Comparison of ENCODE assay signal across 29 cellular contexts in the genomic region with DNA sequence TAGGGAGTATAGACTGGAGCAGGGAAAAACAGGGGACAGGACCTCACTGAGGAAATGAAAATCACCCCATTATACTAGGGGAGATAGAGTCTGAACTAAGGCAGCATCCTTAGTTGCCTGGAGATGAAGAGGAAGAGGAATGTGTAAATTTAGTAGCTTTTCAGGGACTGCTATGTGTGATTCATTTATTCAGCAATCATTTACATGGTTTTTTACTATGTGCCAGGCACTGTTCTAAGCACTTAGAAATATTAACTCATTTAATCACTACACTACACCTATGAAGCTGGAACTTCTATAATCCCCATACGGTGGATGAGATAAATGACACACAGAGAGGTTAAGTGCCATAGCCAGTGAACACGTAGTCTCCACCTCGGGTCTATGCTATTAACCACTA.
"Had no signal": no experiment of that assay in that cellular context is flagged by ENCODE, and none has a peak within 500 bp of the region (broad histone marks: within the 10 kb centered on the region; RNA-seq: fewer than 3 reads in every experiment).

No MANE protein-coding gene starts in this region.

- H3K27ac ChIP-seq: brain microvascular endothelial cell, esophagus muscularis mucosa, foreskin keratinocyte, gastrocnemius medialis, WERI-Rb-1 had no signal

- H3K36me3 Mint-ChIP-seq: activated CD4-positive, alpha-beta memory T cell treated with anti-CD3 and anti-CD28 coated beads for 36 hours; activated CD8-positive, alpha-beta memory T cell treated with anti-CD3 and anti-CD28 coated beads, Interleukin-2, amount 10 ng/mL, durations not matched to agents 7 days and 5 days; activated naive CD4-positive, alpha-beta T cell treated with anti-CD3 and anti-CD28 coated beads, Interleukin-2, amount 10 ng/mL, durations not matched to agents 7 days and 5 days; activated naive CD4-positive, alpha-beta T cell treated with anti-CD3 and anti-CD28 coated beads, Interleukin-2, amount 50 U/mL, for 72 hours; activated naive CD8-positive, alpha-beta T cell treated with anti-CD3 and anti-CD28 coated beads, Interleukin-2, amount 10 ng/mL, durations not matched to agents 7 days and 5 days had no signal

- H3K27me3 Mint-ChIP-seq: activated CD4-positive, alpha-beta memory T cell treated with anti-CD3 and anti-CD28 coated beads for 36 hours; activated CD4-positive, alpha-beta T cell treated with anti-CD3 and anti-CD28 coated beads for 36 hours; activated CD4-positive, alpha-beta T cell treated with anti-CD3 and anti-CD28 coated beads, Interleukin-2, amount 10 ng/mL, durations not matched to agents 24 days and 14 days; activated CD8-positive, alpha-beta memory T cell treated with anti-CD3 and anti-CD28 coated beads, Interleukin-2, amount 10 ng/mL, durations not matched to agents 7 days and 5 days; activated naive CD4-positive, alpha-beta T cell treated with anti-CD3 and anti-CD28 coated beads, Interleukin-2, amount 10 ng/mL, durations not matched to agents 7 days and 5 days; activated naive CD8-positive, alpha-beta T cell treated with anti-CD3 and anti-CD28 coated beads, Interleukin-2, amount 10 ng/mL, durations not matched to agents 7 days and 5 days; T-helper 17 cell had no signal

- H3K27me3 ChIP-seq: brain microvascular endothelial cell, esophagus muscularis mucosa, foreskin keratinocyte, gastrocnemius medialis had no signal

- H3K9me3 ChIP-seq: esophagus muscularis mucosa, gastrocnemius medialis had no signal

- H3K4me1 ChIP-seq: esophagus muscularis mucosa, foreskin keratinocyte, gastrocnemius medialis had no signal

- H3K36me3 ChIP-seq: brain microvascular endothelial cell, esophagus muscularis mucosa, gastrocnemius medialis, WERI-Rb-1 had no signal

- H3K4me3 ChIP-seq: esophagus muscularis mucosa, gastrocnemius medialis had no signal

- H3K9me3 Mint-ChIP-seq: activated CD4-positive, alpha-beta memory T cell treated with anti-CD3 and anti-CD28 coated beads for 36 hours; activated CD4-positive, alpha-beta T cell treated with anti-CD3 and anti-CD28 coated beads, Interleukin-2, amount 10 ng/mL, durations not matched to agents 24 days and 14 days; activated naive CD4-positive, alpha-beta T cell treated with anti-CD3 and anti-CD28 coated beads, Interleukin-2, amount 10 ng/mL, durations not matched to agents 7 days and 5 days; activated T-helper 1 cell treated with anti-CD3 and anti-CD28 coated beads, Interleukin-12 subunit alpha, Interleukin-12 subunit beta, Interleukin-2, Interleukin-4 antibody, amounts not matched to agents 30 ng/mL and 10 ng/mL and 1 ng/mL, durations not matched to agents 14 hours and 24 hours and 36 hours; T-helper 2 cell treated with Interferon-gamma antibody and Interleukin-4, amounts not matched to agents 5 μg/mL and 100 μg/mL, for 36 hours had no signal

- H3K27ac Mint-ChIP-seq: activated CD4-positive, alpha-beta memory T cell treated with anti-CD3 and anti-CD28 coated beads for 36 hours; activated CD4-positive, alpha-beta T cell treated with anti-CD3 and anti-CD28 coated beads for 36 hours; activated CD4-positive, alpha-beta T cell treated with anti-CD3 and anti-CD28 coated beads, Interleukin-2, amount 10 ng/mL, durations not matched to agents 24 days and 14 days; activated CD8-positive, alpha-beta memory T cell treated with anti-CD3 and anti-CD28 coated beads, Interleukin-2, amount 10 ng/mL, durations not matched to agents 7 days and 5 days; activated CD8-positive, alpha-beta T cell treated with anti-CD3 and anti-CD28 coated beads, Interleukin-2, amount 10 ng/mL, durations not matched to agents 7 days and 5 days; activated naive CD4-positive, alpha-beta T cell treated with anti-CD3 and anti-CD28 coated beads, Interleukin-2, amount 10 ng/mL, durations not matched to agents 7 days and 5 days; activated naive CD4-positive, alpha-beta T cell treated with anti-CD3 and anti-CD28 coated beads, Interleukin-2, amount 50 U/mL, for 72 hours; activated naive CD8-positive, alpha-beta T cell treated with anti-CD3 and anti-CD28 coated beads, Interleukin-2, amount 10 ng/mL, durations not matched to agents 7 days and 5 days; activated T-helper 1 cell treated with anti-CD3 and anti-CD28 coated beads, Interleukin-12 subunit alpha, Interleukin-12 subunit beta, Interleukin-2, Interleukin-4 antibody, amounts not matched to agents 30 ng/mL and 10 ng/mL and 1 ng/mL, durations not matched to agents 14 hours and 24 hours and 36 hours; T-helper 17 cell; T-helper 2 cell treated with Interferon-gamma antibody and Interleukin-4, amounts not matched to agents 5 μg/mL and 100 μg/mL, for 36 hours had no signal

- H3K4me3 Mint-ChIP-seq: activated CD4-positive, alpha-beta memory T cell treated with anti-CD3 and anti-CD28 coated beads for 36 hours; activated CD4-positive, alpha-beta T cell treated with anti-CD3 and anti-CD28 coated beads for 36 hours; activated CD4-positive, alpha-beta T cell treated with anti-CD3 and anti-CD28 coated beads, Interleukin-2, amount 10 ng/mL, durations not matched to agents 24 days and 14 days; activated CD8-positive, alpha-beta memory T cell treated with anti-CD3 and anti-CD28 coated beads, Interleukin-2, amount 10 ng/mL, durations not matched to agents 7 days and 5 days; activated CD8-positive, alpha-beta T cell treated with anti-CD3 and anti-CD28 coated beads, Interleukin-2, amount 10 ng/mL, durations not matched to agents 7 days and 5 days; activated naive CD4-positive, alpha-beta T cell treated with anti-CD3 and anti-CD28 coated beads, Interleukin-2, amount 10 ng/mL, durations not matched to agents 7 days and 5 days; activated naive CD8-positive, alpha-beta T cell treated with anti-CD3 and anti-CD28 coated beads, Interleukin-2, amount 10 ng/mL, durations not matched to agents 7 days and 5 days; activated T-helper 1 cell treated with anti-CD3 and anti-CD28 coated beads, Interleukin-12 subunit alpha, Interleukin-12 subunit beta, Interleukin-2, Interleukin-4 antibody, amounts not matched to agents 30 ng/mL and 10 ng/mL and 1 ng/mL, durations not matched to agents 14 hours and 24 hours and 36 hours; T-helper 17 cell; T-helper 2 cell treated with Interferon-gamma antibody and Interleukin-4, amounts not matched to agents 5 μg/mL and 100 μg/mL, for 36 hours had no signal

- DNase-seq: activated CD4-positive, alpha-beta memory T cell treated with anti-CD3 and anti-CD28 coated beads for 36 hours; activated CD4-positive, alpha-beta T cell treated with anti-CD3 and anti-CD28 coated beads for 36 hours; activated CD4-positive, alpha-beta T cell treated with anti-CD3 and anti-CD28 coated beads, Interleukin-2, amount 10 ng/mL, durations not matched to agents 24 days and 14 days; activated CD4-positive, CD25-positive, alpha-beta regulatory T cell; activated CD4-positive, CD25-positive, alpha-beta regulatory T cell treated with anti-CD3 and anti-CD28 coated beads, Interleukin-2, amount 50 U/mL, for 72 hours; activated CD8-positive, alpha-beta memory T cell treated with anti-CD3 and anti-CD28 coated beads, Interleukin-2, amount 10 ng/mL, durations not matched to agents 7 days and 5 days; activated CD8-positive, alpha-beta memory T cell treated with anti-CD3 and anti-CD28 coated beads, Interleukin-2, amount 50 U/mL, for 4 hours; activated CD8-positive, alpha-beta T cell treated with anti-CD3 and anti-CD28 coated beads, Interleukin-2, amount 10 ng/mL, durations not matched to agents 7 days and 5 days; activated gamma-delta T cell; activated naive CD4-positive, alpha-beta T cell; activated naive CD4-positive, alpha-beta T cell treated with anti-CD3 and anti-CD28 coated beads, Interleukin-2, amount 10 ng/mL, durations not matched to agents 7 days and 5 days; activated naive CD8-positive, alpha-beta T cell treated with anti-CD3 and anti-CD28 coated beads, Interleukin-2, amount 10 ng/mL, durations not matched to agents 7 days and 5 days; activated T-cell treated with anti-CD3 and anti-CD28 coated beads, Interleukin-2, amount 50 U/mL, for 1 hour; activated T-cell treated with anti-CD3 and anti-CD28 coated beads, Interleukin-2, amount 50 U/mL, for 48 hours; anterior cingulate cortex; brain microvascular endothelial cell; effector memory CD4-positive, alpha-beta T cell; erythroblast; foreskin keratinocyte; gastrocnemius medialis; glutamatergic neuron; T-helper 1 cell; T-helper 17 cell; T1000; WERI-Rb-1 had no signal

- H3K4me1 Mint-ChIP-seq: activated CD4-positive, alpha-beta T cell treated with anti-CD3 and anti-CD28 coated beads for 36 hours; activated CD4-positive, alpha-beta T cell treated with anti-CD3 and anti-CD28 coated beads, Interleukin-2, amount 10 ng/mL, durations not matched to agents 24 days and 14 days; activated CD8-positive, alpha-beta memory T cell treated with anti-CD3 and anti-CD28 coated beads, Interleukin-2, amount 10 ng/mL, durations not matched to agents 7 days and 5 days; activated naive CD4-positive, alpha-beta T cell treated with anti-CD3 and anti-CD28 coated beads, Interleukin-2, amount 10 ng/mL, durations not matched to agents 7 days and 5 days; activated naive CD8-positive, alpha-beta T cell treated with anti-CD3 and anti-CD28 coated beads, Interleukin-2, amount 10 ng/mL, durations not matched to agents 7 days and 5 days; T-helper 17 cell had no signal
